In genomic region chr10:72173635-72174296, GRCh38 we compare ENCODE assay signal across 10 cellular contexts. TPM values are rescaled to one million over a fixed set of nuclear protein-coding genes. Genes with fewer than 3 reads are reported as not detected.
DNase-seq lines count a peak whose midpoint lies in the region; ATAC-seq and TF ChIP-seq lines count a peak whose summit lies in the region.
"Had no signal": no experiment of that assay in that cellular context is flagged by ENCODE, and none has a peak within 500 bp of the region (broad histone marks: within the 10 kb centered on the region; RNA-seq: fewer than 3 reads in every experiment).

No MANE protein-coding gene starts in this region.

- TF ChIP-seq POLR2A in transverse colon (IDR thresholded peaks at IDR 0.05): no peak

- H3K36me3 ChIP-seq in transverse colon: peaks cover 0 to 4% (median 0%) of the 10 kb centered on the region in 4 donors
- peaks cover 7% of the 10 kb centered on the region for H3K36me3 ChIP-seq in lower lobe of right lung

- intact Hi-C loops in transverse colon (cut with DNase I; ENCODE audit: low total_unique reads): no loop called here
- intact Hi-C loops in lower lobe of right lung (cut with DNase I): no loop called here

- H3K9me3 Mint-ChIP-seq in T-helper 2 cell treated with Interferon-gamma antibody and Interleukin-4, amounts not matched to agents 5 μg/mL and 100 μg/mL, for 36 hours: no peaks in the 10 kb centered on the region
- no peaks in the 10 kb centered on the region for H3K9me3 Mint-ChIP-seq in osteocyte (ENCODE audit: unreplicated experiment)

- no peak overlapping the region for H3K27ac ChIP-seq in transverse colon
- H3K27ac ChIP-seq in lower lobe of right lung: no peak overlapping the region
- H3K27ac ChIP-seq: 22Rv1 had no signal

- no peak for TF ChIP-seq CTCF in osteocyte (IDR thresholded peaks at IDR 0.05)
- no peak for TF ChIP-seq CTCF in transverse colon (IDR thresholded peaks at IDR 0.05)
- TF ChIP-seq CTCF in lower lobe of right lung (IDR thresholded peaks at IDR 0.05): no peak

- ATAC-seq in HG03060 (IDR thresholded peaks at IDR 0.05; ENCODE audit: low read depth, unreplicated experiment): peak; percentile 56
- no peak for ATAC-seq in HG02763 (IDR thresholded peaks at IDR 0.05; ENCODE audit: unreplicated experiment)
- no peak for ATAC-seq in lower lobe of right lung

- no peak overlapping the region for H3K27ac Mint-ChIP-seq in T-helper 2 cell treated with Interferon-gamma antibody and Interleukin-4, amounts not matched to agents 5 μg/mL and 100 μg/mL, for 36 hours
- H3K27ac Mint-ChIP-seq in osteocyte (ENCODE audit: unreplicated experiment): peak overlapping the region; percentile 15

- peak; percentile 17 for DNase-seq in DMS53 (lab: John Stamatoyannopoulos, UW)
- DNase-seq in DMS53 treated with DMSO at 0.1 percent for 48 hours (lab: John Stamatoyannopoulos, UW; ENCODE audit: unreplicated experiment): no peak
- DNase-seq in T-helper 2 cell treated with Interferon-gamma antibody and Interleukin-4, amounts not matched to agents 5 μg/mL and 100 μg/mL, for 36 hours (ENCODE audit: low spot score): peak; percentile 6
- DNase-seq in osteocyte (ENCODE audit: extremely low spot score, unreplicated experiment): no peak
- no peak for DNase-seq in transverse colon
- no peak for DNase-seq in lower lobe of right lung
- DNase-seq: stimulated activated CD4-positive, alpha-beta T cell treated with anti-CD3 and anti-CD28 coated beads, Interleukin-15, amount 100 ng/mL, for 24 hours had no signal

- H3K4me3 Mint-ChIP-seq in T-helper 2 cell treated with Interferon-gamma antibody and Interleukin-4, amounts not matched to agents 5 μg/mL and 100 μg/mL, for 36 hours: no peak overlapping the region
- H3K4me3 Mint-ChIP-seq in osteocyte (ENCODE audit: unreplicated experiment): no peak overlapping the region

- peaks cover 8% of the 10 kb centered on the region for H3K36me3 Mint-ChIP-seq in T-helper 2 cell treated with Interferon-gamma antibody and Interleukin-4, amounts not matched to agents 5 μg/mL and 100 μg/mL, for 36 hours (ENCODE audit: low read depth)
- H3K36me3 Mint-ChIP-seq in osteocyte (ENCODE audit: unreplicated experiment): peaks cover 18% of the 10 kb centered on the region

- H3K4me3 ChIP-seq in transverse colon: no peak overlapping the region
- no peak overlapping the region for H3K4me3 ChIP-seq in lower lobe of right lung

- no peaks in the 10 kb centered on the region for H3K27me3 Mint-ChIP-seq in T-helper 2 cell treated with Interferon-gamma antibody and Interleukin-4, amounts not matched to agents 5 μg/mL and 100 μg/mL, for 36 hours (ENCODE audit: low read depth)
- H3K27me3 Mint-ChIP-seq in osteocyte (ENCODE audit: unreplicated experiment): no peaks in the 10 kb centered on the region

- H3K9me3 ChIP-seq in transverse colon (no peaks in the 10 kb centered on the region), lower lobe of right lung (no peaks in the 10 kb centered on the region)

- WGBS in transverse colon (ENCODE audit: low coverage in 1 of 2), 2 donors: 75 to 80% methylated on average over 2 to 7 of the region's 7 CpGs

- no peak for TF ChIP-seq EP300 in transverse colon (IDR thresholded peaks at IDR 0.05; ENCODE audit: low read depth)

- H3K4me1 ChIP-seq in transverse colon (peaks cover 0 to 25% (median 2%) of the 10 kb centered on the region in 4 donors), lower lobe of right lung (peaks cover 23% of the 10 kb centered on the region)

- peaks cover 19% of the 10 kb centered on the region for H3K4me1 Mint-ChIP-seq in T-helper 2 cell treated with Interferon-gamma antibody and Interleukin-4, amounts not matched to agents 5 μg/mL and 100 μg/mL, for 36 hours (ENCODE audit: low read depth)
- peaks cover 25% of the 10 kb centered on the region for H3K4me1 Mint-ChIP-seq in osteocyte (ENCODE audit: unreplicated experiment)

- no peaks in the 10 kb centered on the region for H3K27me3 ChIP-seq in transverse colon
- no peaks in the 10 kb centered on the region for H3K27me3 ChIP-seq in lower lobe of right lung (ENCODE audit: low read depth)

- in situ Hi-C loops in transverse colon (cut with MboI; ENCODE audit: low pct_ligation_motif_present in 1 of 4, low pct_unique_long_range_greater_than_20kb in 1 of 4, low sequenced_read_pairs in 3 of 4): no loop called here

RNA-seq across cellular contexts. Expression of gene ANAPC16, which starts 42.0 kb away (rescaled TPM):
- total RNA-seq in osteocyte (61.7 and 70.3 TPM in 2 replicates), transverse colon (10 to 100 TPM; 57.6 to 77.4 (median 65.5) TPM), lower lobe of right lung (113 TPM)

RNA-seq across cellular contexts. Expression of gene ASCC1, which starts 42.3 kb away (rescaled TPM):
- total RNA-seq in osteocyte (39.1 and 40.6 TPM in 2 replicates), transverse colon (10 to 100 TPM; 13.4 to 34.0 (median 20.5) TPM), lower lobe of right lung (23.9 TPM)

Comparison
In these comparisons a context has a peak if more than half of its experiments do, and no peak if none do; other contexts are left out.
1. DNase-seq: peak in DMS53 (single experiment) and T-helper 2 cell treated with Interferon-gamma antibody and Interleukin-4, amounts not matched to agents 5 μg/mL and 100 μg/mL, for 36 hours (single experiment); none in DMS53 treated with DMSO at 0.1 percent for 48 hours (single experiment), osteocyte (single experiment), transverse colon (single experiment) and lower lobe of right lung (single experiment).